Comparison of ENCODE assay signal across 25 cellular contexts in the genomic region with DNA sequence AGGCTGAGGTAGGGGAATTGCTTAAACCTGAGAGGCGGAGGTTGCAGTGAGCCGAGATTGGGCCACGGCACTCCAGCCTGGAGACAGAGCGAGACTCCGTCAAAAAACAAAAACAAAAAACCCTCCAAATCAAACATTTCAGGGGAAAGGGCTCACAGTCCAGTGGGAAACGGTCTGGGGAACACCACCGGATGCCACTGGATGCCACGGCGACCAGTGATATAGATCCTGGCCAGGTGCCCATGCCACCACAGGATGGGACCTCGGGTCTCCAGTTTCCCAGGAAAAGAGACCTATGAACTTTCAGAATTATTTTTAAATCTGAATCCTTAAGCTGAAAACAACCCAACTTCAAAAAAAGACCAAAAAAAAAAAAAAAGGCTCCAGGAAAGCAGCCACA. TPM values are rescaled to one million over a fixed set of nuclear protein-coding genes. Genes with fewer than 3 reads are reported as not detected.
"Had no signal": no experiment of that assay in that cellular context is flagged by ENCODE, and none has a peak within 500 bp of the region (broad histone marks: within the 10 kb centered on the region; RNA-seq: fewer than 3 reads in every experiment).

No MANE protein-coding gene starts in this region.

- H3K4me3 Mint-ChIP-seq: activated B cell treated with CpG ODN at 0.5 μM for 24 hours; activated CD4-positive, alpha-beta T cell treated with anti-CD3 and anti-CD28 coated beads, Interleukin-2, amount 10 ng/mL, durations not matched to agents 24 days and 14 days; activated CD8-positive, alpha-beta memory T cell treated with anti-CD3 and anti-CD28 coated beads, Interleukin-2, amount 10 ng/mL, durations not matched to agents 7 days and 5 days; activated naive CD4-positive, alpha-beta T cell treated with anti-CD3 and anti-CD28 coated beads for 36 hours; activated naive CD8-positive, alpha-beta T cell; activated T-cell treated with anti-CD3 and anti-CD28 coated beads, Interleukin-2, amount 50 U/mL, for 4 hours; T-cell had no signal

- DNase-seq: activated B cell treated with CpG ODN at 0.5 μM for 24 hours; activated CD4-positive, alpha-beta T cell treated with anti-CD3 and anti-CD28 coated beads for 1 hour; activated CD4-positive, alpha-beta T cell treated with anti-CD3 and anti-CD28 coated beads, Interleukin-2, amount 10 ng/mL, durations not matched to agents 24 days and 14 days; activated CD4-positive, alpha-beta T cell treated with anti-CD3 and anti-CD28 coated beads, Interleukin-2, amount 50 U/mL, for 48 hours; activated CD8-positive, alpha-beta memory T cell treated with anti-CD3 and anti-CD28 coated beads, Interleukin-2, amount 10 ng/mL, durations not matched to agents 7 days and 5 days; activated gamma-delta T cell; activated naive CD4-positive, alpha-beta T cell treated with anti-CD3 and anti-CD28 coated beads for 36 hours; activated T-cell treated with anti-CD3 and anti-CD28 coated beads, Interleukin-2, amount 50 U/mL, for 4 hours; amygdala; central memory CD4-positive, alpha-beta T cell; NCI-H1092; NCI-H1417; NCI-H1694; NCI-H2081; NCI-H510A treated with DMSO at 0.1 percent for 48 hours; NCI-H69; PC-9; SIG-M5; T-cell; T-helper 2 cell; T1000 had no signal

- H3K4me1 Mint-ChIP-seq: activated CD8-positive, alpha-beta memory T cell treated with anti-CD3 and anti-CD28 coated beads, Interleukin-2, amount 10 ng/mL, durations not matched to agents 7 days and 5 days; T-cell had no signal

- H3K36me3 Mint-ChIP-seq: activated CD8-positive, alpha-beta memory T cell treated with anti-CD3 and anti-CD28 coated beads, Interleukin-2, amount 10 ng/mL, durations not matched to agents 7 days and 5 days; activated naive CD8-positive, alpha-beta T cell had no signal

- FAIRE-seq: TTC549 had no signal

- H3K27me3 Mint-ChIP-seq: activated B cell treated with CpG ODN at 0.5 μM for 24 hours; activated CD4-positive, alpha-beta T cell treated with anti-CD3 and anti-CD28 coated beads, Interleukin-2, amount 10 ng/mL, durations not matched to agents 24 days and 14 days; activated CD8-positive, alpha-beta memory T cell treated with anti-CD3 and anti-CD28 coated beads, Interleukin-2, amount 10 ng/mL, durations not matched to agents 7 days and 5 days; activated naive CD8-positive, alpha-beta T cell; T-cell had no signal

- H3K9me3 Mint-ChIP-seq: activated B cell treated with CpG ODN at 0.5 μM for 24 hours; activated CD4-positive, alpha-beta T cell treated with anti-CD3 and anti-CD28 coated beads, Interleukin-2, amount 10 ng/mL, durations not matched to agents 24 days and 14 days; activated naive CD4-positive, alpha-beta T cell treated with anti-CD3 and anti-CD28 coated beads for 36 hours; activated T-cell treated with anti-CD3 and anti-CD28 coated beads, Interleukin-2, amount 50 U/mL, for 4 hours; T-cell had no signal

- H3K27ac Mint-ChIP-seq: activated B cell treated with CpG ODN at 0.5 μM for 24 hours; activated CD4-positive, alpha-beta T cell treated with anti-CD3 and anti-CD28 coated beads, Interleukin-2, amount 10 ng/mL, durations not matched to agents 24 days and 14 days; activated CD8-positive, alpha-beta memory T cell treated with anti-CD3 and anti-CD28 coated beads, Interleukin-2, amount 10 ng/mL, durations not matched to agents 7 days and 5 days; activated naive CD4-positive, alpha-beta T cell treated with anti-CD3 and anti-CD28 coated beads for 36 hours; activated naive CD8-positive, alpha-beta T cell; T-cell had no signal

- ATAC-seq: activated CD8-positive, alpha-beta memory T cell treated with anti-CD3 and anti-CD28 coated beads, Interleukin-2, amount 10 ng/mL, durations not matched to agents 7 days and 5 days; activated T-cell treated with anti-CD3 and anti-CD28 coated beads, Interleukin-2, amount 50 U/mL, for 4 hours; T-cell had no signal

RNA-seq across cellular contexts. Expression of gene PVALEF, which starts 45.2 kb away (rescaled TPM):
- total RNA-seq: activated B cell treated with CpG ODN at 0.5 μM for 24 hours; activated CD4-positive, alpha-beta T cell treated with anti-CD3 and anti-CD28 coated beads, Interleukin-2, amount 10 ng/mL, durations not matched to agents 24 days and 14 days; activated CD8-positive, alpha-beta memory T cell treated with anti-CD3 and anti-CD28 coated beads, Interleukin-2, amount 10 ng/mL, durations not matched to agents 7 days and 5 days; activated naive CD4-positive, alpha-beta T cell treated with anti-CD3 and anti-CD28 coated beads for 36 hours; activated T-cell treated with anti-CD3 and anti-CD28 coated beads, Interleukin-2, amount 50 U/mL, for 4 hours; breast epithelium; MCF 10A; PC-9; T-cell had no signal
